In genomic region chr6:159980474-159980873, GRCh38 we compare ENCODE assay signal across 16 cellular contexts. TPM values are rescaled to one million over a fixed set of nuclear protein-coding genes. Genes with fewer than 3 reads are reported as not detected.
A peak's percentile ranks its signal among the peaks of the same experiment; 100 is the strongest.
DNase-seq lines count a peak whose midpoint lies in the region; ATAC-seq and TF ChIP-seq lines count a peak whose summit lies in the region.
"Had no signal": no experiment of that assay in that cellular context is flagged by ENCODE, and none has a peak within 500 bp of the region (broad histone marks: within the 10 kb centered on the region; RNA-seq: fewer than 3 reads in every experiment).

No MANE protein-coding gene starts in this region.

- H3K79me2 ChIP-seq in DND-41 (ENCODE audit: insufficient read depth, low read length): peaks cover 96% of the 10 kb centered on the region

- ATAC-seq in DND-41 (ENCODE audit: insufficient read depth, low read depth) (no peak), GM18519 (IDR thresholded peaks at IDR 0.05; ENCODE audit: low FRiP score, unreplicated experiment) (no peak)
- no peak for ATAC-seq in activated naive CD4-positive, alpha-beta T cell treated with anti-CD3 and anti-CD28 coated beads, Interleukin-2, amount 50 U/mL, for 72 hours
- ATAC-seq: left colon, mucosa of descending colon had no signal

- H3K4me2 ChIP-seq in DND-41 (ENCODE audit: insufficient read depth, low read length): peak overlapping the region; percentile 39

- H3K27me3 ChIP-seq in DND-41 (ENCODE audit: insufficient read depth, low read length, poor library complexity) (no peaks in the 10 kb centered on the region), neutrophil (no peaks in the 10 kb centered on the region)

- H3K9ac ChIP-seq in DND-41 (ENCODE audit: low read depth, low read length): peak overlapping the region; percentile 69
- H3K9ac ChIP-seq: parathyroid adenoma had no signal

- H4K20me1 ChIP-seq in DND-41 (ENCODE audit: insufficient read depth, low read length): peaks cover 62% of the 10 kb centered on the region

- peaks cover 3% of the 10 kb centered on the region for H3K36me3 Mint-ChIP-seq in T-helper 2 cell treated with Interferon-gamma antibody and Interleukin-4, amounts not matched to agents 5 μg/mL and 100 μg/mL, for 36 hours (ENCODE audit: low read depth)
- peaks cover 8 to 9% of the 10 kb centered on the region in 2 donors for H3K36me3 Mint-ChIP-seq in activated naive CD4-positive, alpha-beta T cell treated with anti-CD3 and anti-CD28 coated beads, Interleukin-2, amount 50 U/mL, for 72 hours
- H3K36me3 Mint-ChIP-seq: brain had no signal

- H3K27ac ChIP-seq in DND-41 (ENCODE audit: low read length): peak overlapping the region; percentile 80
- peak overlapping the region; percentile 90 for H3K27ac ChIP-seq in neutrophil

- H3K9me3 Mint-ChIP-seq in T-helper 2 cell treated with Interferon-gamma antibody and Interleukin-4, amounts not matched to agents 5 μg/mL and 100 μg/mL, for 36 hours: no peaks in the 10 kb centered on the region
- no peaks in the 10 kb centered on the region for H3K9me3 Mint-ChIP-seq in activated naive CD4-positive, alpha-beta T cell treated with anti-CD3 and anti-CD28 coated beads, Interleukin-2, amount 50 U/mL, for 72 hours
- H3K9me3 Mint-ChIP-seq: brain had no signal

- H3K36me3 ChIP-seq in DND-41 (ENCODE audit: insufficient read depth, low read length): peaks cover 6% of the 10 kb centered on the region; the same call in 1 of the 2 replicates
- no peaks in the 10 kb centered on the region for H3K36me3 ChIP-seq in neutrophil

- no peak for TF ChIP-seq CTCF in DND-41 (IDR thresholded peaks at IDR 0.05; ENCODE audit: borderline replicate concordance, extremely low read depth, low read length, poor library complexity, severe bottlenecking)
- no peak for TF ChIP-seq CTCF in neutrophil (IDR thresholded peaks at IDR 0.05)

- H2AFZ ChIP-seq in DND-41 (ENCODE audit: low read depth, low read length): no peak overlapping the region
- H2AFZ ChIP-seq: parathyroid adenoma had no signal

- no peaks in the 10 kb centered on the region for H3K27me3 Mint-ChIP-seq in T-helper 2 cell treated with Interferon-gamma antibody and Interleukin-4, amounts not matched to agents 5 μg/mL and 100 μg/mL, for 36 hours (ENCODE audit: low read depth)

- peaks cover 79% of the 10 kb centered on the region for H3K4me1 Mint-ChIP-seq in T-helper 2 cell treated with Interferon-gamma antibody and Interleukin-4, amounts not matched to agents 5 μg/mL and 100 μg/mL, for 36 hours (ENCODE audit: low read depth)

- peak overlapping the region; percentile 79 for H3K4me3 Mint-ChIP-seq in T-helper 2 cell treated with Interferon-gamma antibody and Interleukin-4, amounts not matched to agents 5 μg/mL and 100 μg/mL, for 36 hours
- H3K4me3 Mint-ChIP-seq: brain had no signal

- H3K4me1 ChIP-seq in DND-41 (ENCODE audit: insufficient read depth, low read length): peaks cover 94% of the 10 kb centered on the region
- peaks cover 97% of the 10 kb centered on the region in 2 experiments for H3K4me1 ChIP-seq in neutrophil (ENCODE audit: control insufficient read depth in 1 of 2, insufficient read depth in 1 of 2, low read depth in 1 of 2, low read length in 1 of 2)

- DNase-seq in T-helper 2 cell treated with Interferon-gamma antibody and Interleukin-4, amounts not matched to agents 5 μg/mL and 100 μg/mL, for 36 hours (ENCODE audit: low spot score): no peak
- no peak for DNase-seq in T-helper 2 cell
- no peak for DNase-seq in DND-41
- DNase-seq in activated naive CD4-positive, alpha-beta T cell treated with anti-CD3 and anti-CD28 coated beads, Interleukin-2, amount 50 U/mL, for 72 hours (ENCODE audit: low spot score in 2 of 2): no peak
- no peak for DNase-seq in NCI-H226
- no peak for DNase-seq in putamen (ENCODE audit: low spot score)
- DNase-seq: activated CD4-positive, CD25-positive, alpha-beta regulatory T cell; Calu3; left colon; NCI-H1694 treated with DMSO at 0.1 percent for 48 hours; NCI-H524 treated with DMSO at 0.1 percent for 48 hours had no signal

- H3K9me3 ChIP-seq in DND-41 (ENCODE audit: insufficient read depth, low read length, severe bottlenecking) (no peaks in the 10 kb centered on the region), neutrophil (no peaks in the 10 kb centered on the region)
- H3K9me3 ChIP-seq: mucosa of descending colon had no signal

- H3K27ac Mint-ChIP-seq in T-helper 2 cell treated with Interferon-gamma antibody and Interleukin-4, amounts not matched to agents 5 μg/mL and 100 μg/mL, for 36 hours: peak overlapping the region; percentile 93
- peak overlapping the region; percentile 93 to 98 for H3K27ac Mint-ChIP-seq in activated naive CD4-positive, alpha-beta T cell treated with anti-CD3 and anti-CD28 coated beads, Interleukin-2, amount 50 U/mL, for 72 hours

- peak overlapping the region in 1 of 2 experiments; percentile 0; a peak in 1 of 4 replicates for H3K4me3 ChIP-seq in DND-41 (ENCODE audit: low read depth in 1 of 2, low read length in 2 of 2)
- H3K4me3 ChIP-seq in neutrophil (ENCODE audit: low read depth in 1 of 2, low read length in 1 of 2): peak overlapping the region; percentile 54 to 61
- H3K4me3 ChIP-seq: mucosa of descending colon had no signal

RNA-seq across cellular contexts. Expression of gene IGF2R, which starts 11.6 kb away (rescaled TPM):
- 100 to 1,000 TPM in 1 of 2 donors, 10 to 100 TPM in 1; 73.8 to 105 TPM for total RNA-seq in activated naive CD4-positive, alpha-beta T cell treated with anti-CD3 and anti-CD28 coated beads, Interleukin-2, amount 50 U/mL, for 72 hours
